21 cellular contexts compared by ENCODE assay signal in the genomic region with DNA sequence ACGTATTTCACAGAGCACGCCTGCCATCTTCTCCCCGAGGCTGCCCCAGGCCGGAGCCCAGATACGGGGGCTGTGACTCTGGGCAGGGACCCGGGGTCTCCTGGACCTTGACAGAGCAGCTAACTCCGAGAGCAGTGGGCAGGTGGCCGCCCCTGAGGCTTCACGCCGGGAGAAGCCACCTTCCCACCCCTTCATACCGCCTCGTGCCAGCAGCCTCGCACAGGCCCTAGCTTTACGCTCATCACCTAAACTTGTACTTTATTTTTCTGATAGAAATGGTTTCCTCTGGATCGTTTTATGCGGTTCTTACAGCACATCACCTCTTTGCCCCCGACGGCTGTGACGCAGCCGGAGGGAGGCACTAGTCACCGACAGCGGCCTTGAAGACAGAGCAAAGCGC. TPM values are rescaled to one million over a fixed set of nuclear protein-coding genes. Genes with fewer than 3 reads are reported as not detected.
DNase-seq lines count a peak whose midpoint lies in the region; FAIRE-seq and TF ChIP-seq lines count a peak whose summit lies in the region.
"Had no signal": no experiment of that assay in that cellular context is flagged by ENCODE, and none has a peak within 500 bp of the region (broad histone marks: within the 10 kb centered on the region; RNA-seq: fewer than 3 reads in every experiment).

No MANE protein-coding gene starts in this region.

- H4K20me1 ChIP-seq in endothelial cell of umbilical vein (replicated peaks; ENCODE audit: control insufficient read depth, extremely low read depth, insufficient read depth, low read length): no peaks in the 10 kb centered on the region

- H3K9me3 Mint-ChIP-seq in osteocyte (ENCODE audit: unreplicated experiment): no peaks in the 10 kb centered on the region
- H3K9me3 Mint-ChIP-seq in T-helper 2 cell treated with Interferon-gamma antibody and Interleukin-4, amounts not matched to agents 5 μg/mL and 100 μg/mL, for 36 hours: no peaks in the 10 kb centered on the region
- H3K9me3 Mint-ChIP-seq: GM23338 had no signal

- H3K9me1 ChIP-seq in endothelial cell of umbilical vein (replicated peaks; ENCODE audit: control insufficient read depth, extremely low read depth, insufficient read depth, low read length): no peaks in the 10 kb centered on the region

- peak overlapping the region; percentile 31 for H3K27ac ChIP-seq in AG04450 (ENCODE audit: low read depth, low read length)
- peak overlapping the region; percentile 75 for H3K27ac ChIP-seq in RWPE1
- H3K27ac ChIP-seq in endothelial cell of umbilical vein (ENCODE audit: insufficient read depth, low read depth, low read length): no peak overlapping the region
- no peak overlapping the region for H3K27ac ChIP-seq in effector memory CD4-positive, alpha-beta T cell (ENCODE audit: insufficient read depth, low read length, poor library complexity, severe bottlenecking)
- H3K27ac ChIP-seq: SJSA1 had no signal

- BruUV-seq in endothelial cell of umbilical vein (replicated peaks; lab: Mats Ljungman, UMichigan): TSS peak; percentile 21

- no peak overlapping the region for H2AFZ ChIP-seq in endothelial cell of umbilical vein (ENCODE audit: low read depth, low read length)
- H2AFZ ChIP-seq: GM23338 had no signal

- intact Hi-C loops in endothelial cell of umbilical vein (cut with micrococcal nuclease): no loop called here

- no peak for FAIRE-seq in endothelial cell of umbilical vein (lab: Jason Lieb, UNC)
- FAIRE-seq: GM12892 had no signal

- POLR2A ChIA-PET in AG04450 (lab: Yijun Ruan, JAX): no interaction called here
- POLR2A ChIA-PET in RWPE1 (lab: Yijun Ruan, JAX; ENCODE audit: low non-redundant PET): interaction anchor here (0.6 kb wide), 1 partner anchor 181 kb away, joined by 3 read pairs; no protein-coding TSS in a partner anchor
- POLR2A ChIA-PET in endothelial cell of umbilical vein (lab: Charles Lee): no interaction called here

- no peaks in the 10 kb centered on the region for H3K4me1 ChIP-seq in endothelial cell of umbilical vein (ENCODE audit: control insufficient read depth, extremely low read depth, insufficient read depth, low read length)
- no peaks in the 10 kb centered on the region for H3K4me1 ChIP-seq in effector memory CD4-positive, alpha-beta T cell (ENCODE audit: control insufficient read depth, insufficient read depth, low read length, poor library complexity, severe bottlenecking)
- H3K4me1 ChIP-seq: Caco-2, SJSA1 had no signal

- dilution Hi-C loops in endothelial cell of umbilical vein (cut with MboI; ENCODE audit: extremely low pct_ligation_motif_present, low sequenced_read_pairs): no loop called here

- H3K4me1 Mint-ChIP-seq in osteocyte (ENCODE audit: unreplicated experiment): peaks cover 3% of the 10 kb centered on the region
- no peaks in the 10 kb centered on the region for H3K4me1 Mint-ChIP-seq in T-helper 2 cell treated with Interferon-gamma antibody and Interleukin-4, amounts not matched to agents 5 μg/mL and 100 μg/mL, for 36 hours (ENCODE audit: low read depth)

- H3K4me3 Mint-ChIP-seq in osteocyte (ENCODE audit: unreplicated experiment): no peak overlapping the region
- H3K4me3 Mint-ChIP-seq in T-helper 2 cell treated with Interferon-gamma antibody and Interleukin-4, amounts not matched to agents 5 μg/mL and 100 μg/mL, for 36 hours: no peak overlapping the region
- H3K4me3 Mint-ChIP-seq: GM23338 had no signal

- no peak overlapping the region for H3K4me3 ChIP-seq in AG04450 (ENCODE audit: low read depth, low read length)
- no peak overlapping the region for H3K4me3 ChIP-seq in endothelial cell of umbilical vein (replicated peaks in 1 of 3; ENCODE audit: insufficient read depth in 1 of 3, low read depth in 1 of 3, low read length in 3 of 3)
- no peak overlapping the region for H3K4me3 ChIP-seq in effector memory CD4-positive, alpha-beta T cell (ENCODE audit: insufficient read depth, low read depth, low read length, poor library complexity, severe bottlenecking)
- H3K4me3 ChIP-seq: GM23338, SJSA1 had no signal

- TF ChIP-seq CTCF in AG04450 (IDR thresholded peaks at IDR 0.05; ENCODE audit: low read depth, low read length) (no peak), RWPE1 (conservative IDR thresholded peaks at IDR 0.05; ENCODE audit: low read depth) (no peak), endothelial cell of umbilical vein (IDR thresholded peaks at IDR 0.05; ENCODE audit: extremely low read depth in 1 of 2, insufficient read depth in 1 of 2, low read depth in 1 of 2, low read length in 2 of 2) (no peak), osteocyte (IDR thresholded peaks at IDR 0.05) (no peak)

- no peak overlapping the region for H3K4me2 ChIP-seq in endothelial cell of umbilical vein (ENCODE audit: insufficient read depth, low read length)
- H3K4me2 ChIP-seq: GM23338 had no signal

- H3K36me3 ChIP-seq in endothelial cell of umbilical vein (ENCODE audit: control insufficient read depth in 2 of 2, extremely low read depth in 1 of 2, insufficient read depth in 2 of 2, low read length in 2 of 2): peaks cover 31 to 66% of the 10 kb centered on the region in 2 experiments
- peaks cover 45% of the 10 kb centered on the region for H3K36me3 ChIP-seq in effector memory CD4-positive, alpha-beta T cell (ENCODE audit: control insufficient read depth, insufficient read depth, low read length)

- no peak overlapping the region for H3K9ac ChIP-seq in endothelial cell of umbilical vein (replicated peaks; ENCODE audit: extremely low read depth, insufficient read depth, low read length)

- H3K36me3 Mint-ChIP-seq in osteocyte (ENCODE audit: unreplicated experiment): peaks cover 45% of the 10 kb centered on the region
- H3K36me3 Mint-ChIP-seq in T-helper 2 cell treated with Interferon-gamma antibody and Interleukin-4, amounts not matched to agents 5 μg/mL and 100 μg/mL, for 36 hours (ENCODE audit: low read depth): peaks cover 9% of the 10 kb centered on the region

- in situ Hi-C loops in ACHN (cut with HindIII; ENCODE audit: low pct_ligation_motif_present, low pct_unique_long_range_greater_than_20kb, low sequenced_read_pairs): no loop called here

- H3K27ac Mint-ChIP-seq in osteocyte (ENCODE audit: unreplicated experiment): peak overlapping the region; percentile 43
- H3K27ac Mint-ChIP-seq in T-helper 2 cell treated with Interferon-gamma antibody and Interleukin-4, amounts not matched to agents 5 μg/mL and 100 μg/mL, for 36 hours: no peak overlapping the region

- no peak for DNase-seq in AG04450 (ENCODE audit: low read depth, low spot score)
- no peak for DNase-seq in RWPE1 (ENCODE audit: low spot score)
- no peak for DNase-seq in endothelial cell of umbilical vein (ENCODE audit: low read depth, low spot score)
- DNase-seq in osteocyte (ENCODE audit: extremely low spot score, unreplicated experiment): no peak
- DNase-seq in effector memory CD4-positive, alpha-beta T cell: no peak
- DNase-seq in ACHN: no peak
- DNase-seq in T-helper 2 cell treated with Interferon-gamma antibody and Interleukin-4, amounts not matched to agents 5 μg/mL and 100 μg/mL, for 36 hours (ENCODE audit: low spot score): no peak
- DNase-seq: AML-193, Caco-2, DMS153, NCI-H1417 treated with DMSO at 0.1 percent for 48 hours, NCI-H1930, NCI-H446, NCI-H69, OCI-M1, RPMI8226 had no signal

- no peaks in the 10 kb centered on the region for H3K27me3 Mint-ChIP-seq in osteocyte (ENCODE audit: unreplicated experiment)
- no peaks in the 10 kb centered on the region for H3K27me3 Mint-ChIP-seq in T-helper 2 cell treated with Interferon-gamma antibody and Interleukin-4, amounts not matched to agents 5 μg/mL and 100 μg/mL, for 36 hours (ENCODE audit: low read depth)

- H3K27me3 ChIP-seq in AG04450 (ENCODE audit: control insufficient read depth, insufficient read depth, low read length): no peaks in the 10 kb centered on the region
- H3K27me3 ChIP-seq in endothelial cell of umbilical vein (ENCODE audit: control insufficient read depth in 2 of 2, insufficient read depth in 2 of 2, low read length in 2 of 2): no peaks in the 10 kb centered on the region
- no peaks in the 10 kb centered on the region for H3K27me3 ChIP-seq in effector memory CD4-positive, alpha-beta T cell (replicated peaks; ENCODE audit: control insufficient read depth, insufficient read depth, low read length, poor library complexity, severe bottlenecking)
- H3K27me3 ChIP-seq: SJSA1 had no signal

- TF ChIP-seq POLR2A in endothelial cell of umbilical vein (IDR thresholded peaks at IDR 0.05; ENCODE audit: low read depth, low read length): no peak

- CTCF ChIA-PET in AG04450 (lab: Charles Lee) (interaction anchor here (1.4 to 3.7 kb wide), 4 partner anchors 17 to 186 kb away, joined by 4 to 11 read pairs (median 8); no protein-coding TSS in a partner anchor), RWPE1 (lab: Yijun Ruan, JAX) (interaction anchor here (0.6 to 2.1 kb wide), 4 partner anchors 17 to 747 kb away, joined by 3 to 9 read pairs (median 8); no protein-coding TSS in a partner anchor), endothelial cell of umbilical vein (lab: Charles Lee) (interaction anchor here (3.3 kb wide), 1 partner anchor 159 kb away, joined by 14 read pairs; no protein-coding TSS in a partner anchor)

- peaks cover 3% of the 10 kb centered on the region for H3K79me2 ChIP-seq in endothelial cell of umbilical vein (ENCODE audit: control insufficient read depth, insufficient read depth, low read length)

- no peaks in the 10 kb centered on the region; the same call in 1 of the 2 replicates for H3K9me3 ChIP-seq in AG04450 (ENCODE audit: control insufficient read depth, insufficient read depth, low read length)
- H3K9me3 ChIP-seq in endothelial cell of umbilical vein (replicated peaks; ENCODE audit: control insufficient read depth, insufficient read depth, low read length): no peaks in the 10 kb centered on the region
- no peaks in the 10 kb centered on the region for H3K9me3 ChIP-seq in effector memory CD4-positive, alpha-beta T cell (ENCODE audit: control insufficient read depth, low read length)
- H3K9me3 ChIP-seq: Caco-2, SJSA1 had no signal

RNA-seq across cellular contexts. Expression of a gene that starts 9.6 kb away (rescaled TPM):
- polyA plus RNA-seq in AG04450 (2011; rRNA removed) (not detected in 2 replicates), endothelial cell of umbilical vein (not detected in 2 replicates)
- polyA minus RNA-seq in AG04450 (2011; rRNA and poly(A)+ RNA removed): not detected in 2 replicates
- total RNA-seq in endothelial cell of umbilical vein (not detected in 2 replicates), osteocyte (not detected in 2 replicates)
- polyA plus RNA-seq in endothelial cell of umbilical vein (2011; cell fraction: cytosol; rRNA removed): not detected in 2 replicates
- polyA plus RNA-seq in endothelial cell of umbilical vein (2011; cell fraction: nucleus; rRNA removed): not detected in 2 replicates
- 0.46 TPM in 1 of 2 replicates, not detected in the other for polyA plus RNA-seq in endothelial cell of umbilical vein (2012)
- polyA minus RNA-seq in endothelial cell of umbilical vein: not detected in 2 replicates
- not detected for polyA minus RNA-seq in endothelial cell of umbilical vein (2011; cell fraction: cytosol; rRNA and poly(A)+ RNA removed)
- not detected in 2 replicates for polyA minus RNA-seq in endothelial cell of umbilical vein (2011; cell fraction: nucleus; rRNA and poly(A)+ RNA removed)
- total RNA-seq: A673, Caco-2, GM23338, LHCN-M2, SJSA1 had no signal
- polyA plus RNA-seq: GM23338 had no signal

RNA-seq across cellular contexts. Expression of a gene that starts 51.9 kb away (rescaled TPM):
- polyA plus RNA-seq in AG04450 (2011; rRNA removed): 37.5 and 51.3 TPM in 2 replicates
- polyA minus RNA-seq in AG04450 (2011; rRNA and poly(A)+ RNA removed): 81.5 and 92.0 TPM in 2 replicates
- 79.2 and 87.1 TPM in 2 replicates for total RNA-seq in endothelial cell of umbilical vein
- 31.1 and 32.1 TPM in 2 replicates for polyA plus RNA-seq in endothelial cell of umbilical vein
- 34.6 and 35.8 TPM in 2 replicates for polyA plus RNA-seq in endothelial cell of umbilical vein (2011; cell fraction: cytosol; rRNA removed)
- 51.9 and 57.9 TPM in 2 replicates for polyA plus RNA-seq in endothelial cell of umbilical vein (2011; cell fraction: nucleus; rRNA removed)
- 60.7 and 65.3 TPM in 2 replicates for polyA plus RNA-seq in endothelial cell of umbilical vein (2012)
- polyA minus RNA-seq in endothelial cell of umbilical vein: 61.8 and 64.1 TPM in 2 replicates
- 54.0 TPM for polyA minus RNA-seq in endothelial cell of umbilical vein (2011; cell fraction: cytosol; rRNA and poly(A)+ RNA removed)
- 37.1 and 47.0 TPM in 2 replicates for polyA minus RNA-seq in endothelial cell of umbilical vein (2011; cell fraction: nucleus; rRNA and poly(A)+ RNA removed)
- total RNA-seq in osteocyte: 97.7 and 101 TPM in 2 replicates

RNA-seq across cellular contexts. Expression of a gene that starts 52.1 kb away (rescaled TPM):
- 2.2 and 3.2 TPM in 2 replicates for polyA plus RNA-seq in AG04450 (2011; rRNA removed)
- polyA minus RNA-seq in AG04450 (2011; rRNA and poly(A)+ RNA removed): 1.2 and 2.3 TPM in 2 replicates
- total RNA-seq in endothelial cell of umbilical vein: not detected in 2 replicates
- 0.14 and 0.29 TPM in 2 replicates for polyA plus RNA-seq in endothelial cell of umbilical vein
- polyA plus RNA-seq in endothelial cell of umbilical vein (2011; cell fraction: cytosol; rRNA removed): 0.31 and 0.32 TPM in 2 replicates
- not detected in 2 replicates for polyA plus RNA-seq in endothelial cell of umbilical vein (2011; cell fraction: nucleus; rRNA removed)
- 0.29 and 0.44 TPM in 2 replicates for polyA plus RNA-seq in endothelial cell of umbilical vein (2012)
- polyA minus RNA-seq in endothelial cell of umbilical vein: not detected in 2 replicates
- 14.6 TPM for polyA minus RNA-seq in endothelial cell of umbilical vein (2011; cell fraction: cytosol; rRNA and poly(A)+ RNA removed)
- not detected in 2 replicates for polyA minus RNA-seq in endothelial cell of umbilical vein (2011; cell fraction: nucleus; rRNA and poly(A)+ RNA removed)
- 17.5 and 18.2 TPM in 2 replicates for total RNA-seq in osteocyte
- total RNA-seq: Caco-2 had no signal

Comparison
In these comparisons a context has a peak if more than half of its experiments do, and no peak if none do; other contexts are left out.
1. H3K27ac ChIP-seq: peak in AG04450 (single experiment) and RWPE1 (single experiment); none in endothelial cell of umbilical vein (single experiment) and effector memory CD4-positive, alpha-beta T cell (single experiment).
2. RNA of a gene that starts 52.1 kb away (total RNA-seq): 17.5 to 18.2 TPM in osteocyte; not detected in endothelial cell of umbilical vein; every median in the first group is over 10 times any median in the second.